ENCODE assay signal across 9 cellular contexts in the genomic region with DNA sequence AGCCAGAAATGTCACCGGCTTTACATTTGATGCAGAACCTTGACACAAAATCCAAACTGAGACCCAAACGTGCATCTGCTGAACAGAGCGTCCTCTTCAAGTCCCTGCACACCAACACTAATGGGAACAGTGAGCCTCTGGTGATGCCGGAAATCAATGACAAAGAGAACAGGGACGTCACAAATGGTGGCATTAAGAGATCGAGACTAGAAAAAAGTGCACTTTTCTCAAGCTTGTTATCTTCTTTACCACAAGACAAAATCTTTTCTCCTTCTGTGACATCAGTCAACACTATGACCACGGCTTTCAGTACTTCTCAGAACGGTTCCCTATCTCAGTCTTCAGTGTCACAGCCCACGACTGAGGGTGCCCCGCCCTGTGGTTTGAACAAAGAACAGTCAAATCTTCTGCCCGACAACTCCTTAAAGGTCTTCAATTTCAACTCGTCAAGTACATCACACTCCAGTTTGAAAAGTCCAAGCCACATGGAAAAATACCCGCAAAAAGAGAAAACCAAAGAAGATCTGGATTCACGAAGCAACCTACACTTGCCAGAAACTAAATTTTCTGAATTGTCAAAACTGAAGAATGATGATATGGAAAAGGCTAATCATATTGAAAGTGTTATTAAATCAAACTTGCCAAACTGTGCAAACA.
DNase-seq lines count a peak whose midpoint lies in the region; ATAC-seq lines count a peak whose summit lies in the region.
"Had no signal": no experiment of that assay in that cellular context is flagged by ENCODE, and none has a peak within 500 bp of the region (broad histone marks: within the 10 kb centered on the region; RNA-seq: fewer than 3 reads in every experiment).

No MANE protein-coding gene starts in this region.

- DNase-seq in T-helper 9 cell (peak; percentile 65), pons (ENCODE audit: low spot score) (no peak), COR-L47 (lab: John Stamatoyannopoulos, UW) (no peak), HAP-1 (ENCODE audit: low spot score in 2 of 2) (no peak)
- peak; percentile 94 for DNase-seq in central memory CD4-positive, alpha-beta T cell
- DNase-seq in stimulated activated CD4-positive, alpha-beta T cell treated with anti-CD3 and anti-CD28 coated beads, TNF-alpha, amount 100 ng/mL, for 4 hours (ENCODE audit: low read depth in 3 of 3), result peak; percentile 29 to 58 (median 58)

- no peaks in the 10 kb centered on the region for H3K4me1 ChIP-seq in HAP-1
- H3K4me1 ChIP-seq: psoas muscle had no signal

- H3K9me3 ChIP-seq in HAP-1, result no peaks in the 10 kb centered on the region
- H3K9me3 ChIP-seq: psoas muscle had no signal

- no peak overlapping the region for H3K4me3 ChIP-seq in HAP-1
- H3K4me3 ChIP-seq: psoas muscle had no signal

- in situ Hi-C loops in HAP-1 (cut with MboI; ENCODE audit: low sequenced_read_pairs), result no loop called here

- ATAC-seq in GM19035 (IDR thresholded peaks at IDR 0.05; ENCODE audit: unreplicated experiment), result peak; percentile 65
- peak; percentile 52 for ATAC-seq in HG03135 (IDR thresholded peaks at IDR 0.05; ENCODE audit: unreplicated experiment)

- H3K27me3 ChIP-seq in HAP-1 (ENCODE audit: low read depth), result no peaks in the 10 kb centered on the region

- no peaks in the 10 kb centered on the region for H3K36me3 ChIP-seq in HAP-1 (replicated peaks)

Comparison
In these comparisons a context has a peak if more than half of its experiments do, and no peak if none do; other contexts are left out.
1. DNase-seq: peak in T-helper 9 cell (single experiment), central memory CD4-positive, alpha-beta T cell (single experiment) and stimulated activated CD4-positive, alpha-beta T cell treated with anti-CD3 and anti-CD28 coated beads, TNF-alpha, amount 100 ng/mL, for 4 hours (3 of 3); none in pons (single experiment), COR-L47 (single experiment) and HAP-1 (0 of 2).